ENCODE assay signal across 14 cellular contexts in the genomic region with DNA sequence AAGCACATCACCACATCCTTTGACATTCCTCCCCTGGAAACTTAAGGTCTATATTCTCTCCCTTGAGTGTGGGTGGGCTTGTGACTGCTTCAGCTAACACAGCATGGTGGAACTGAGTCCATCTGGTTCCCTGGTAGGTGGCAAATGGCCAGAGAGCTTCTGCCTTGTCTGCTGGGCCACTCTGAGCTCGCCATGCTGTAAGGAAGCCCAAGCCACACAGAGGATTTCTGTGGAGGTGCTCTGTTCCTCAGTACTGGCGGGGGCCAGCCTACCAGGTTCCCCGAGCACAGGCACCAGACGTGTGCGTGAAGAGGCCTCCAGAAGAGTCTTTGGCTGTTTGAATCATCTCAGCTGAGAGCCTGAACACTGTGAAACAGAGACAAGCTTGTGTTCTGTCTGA. TPM values are rescaled to one million over a fixed set of nuclear protein-coding genes. Genes with fewer than 3 reads are reported as not detected.
DNase-seq lines count a peak whose midpoint lies in the region; ATAC-seq and TF ChIP-seq lines count a peak whose summit lies in the region.
"Had no signal": no experiment of that assay in that cellular context is flagged by ENCODE, and none has a peak within 500 bp of the region (broad histone marks: within the 10 kb centered on the region; RNA-seq: fewer than 3 reads in every experiment).

No MANE protein-coding gene starts in this region.

- H3K27ac ChIP-seq in endodermal cell (ENCODE audit: low read depth, low read length) (no peak overlapping the region), sigmoid colon (no peak overlapping the region)
- H3K27ac ChIP-seq: C4-2B, GM23248 had no signal

- no peak overlapping the region for H3K27ac Mint-ChIP-seq in endodermal cell
- H3K27ac Mint-ChIP-seq: CD4-positive, alpha-beta memory T cell had no signal

- H3K36me3 ChIP-seq in endodermal cell (ENCODE audit: control insufficient read depth, insufficient read depth, low read length) (no peaks in the 10 kb centered on the region), sigmoid colon (no peaks in the 10 kb centered on the region)
- H3K36me3 ChIP-seq: BE2C had no signal

- H3K4me1 ChIP-seq in endodermal cell (ENCODE audit: control insufficient read depth, insufficient read depth, low read length) (no peaks in the 10 kb centered on the region), sigmoid colon (peaks cover 0 to 39% (median 28%) of the 10 kb centered on the region in 4 donors)

- intact Hi-C loops in cardiac septum (cut with DNase I) = no loop called here
- intact Hi-C loops in Right ventricle myocardium inferior (cut with DNase I) = no loop called here
- intact Hi-C loops in sigmoid colon (cut with DNase I) = no loop called here

- H3K27me3 ChIP-seq in endodermal cell (ENCODE audit: control insufficient read depth, insufficient read depth, low read length, poor library complexity, severe bottlenecking) (peaks cover 35% of the 10 kb centered on the region), sigmoid colon (no peaks in the 10 kb centered on the region)
- H3K27me3 ChIP-seq: BE2C had no signal

- TF ChIP-seq POLR2A in sigmoid colon (IDR thresholded peaks at IDR 0.05) = no peak

- DNase-seq in cardiac septum (ENCODE audit: low spot score) (peak; percentile 24), Right ventricle myocardium inferior (ENCODE audit: missing footprints) (no peak), endodermal cell (peak; percentile 33), sigmoid colon (peak; percentile 25), DMS53 (lab: John Stamatoyannopoulos, UW) (no peak), NCI-H2196 treated with DMSO at 0.1 percent for 48 hours (lab: John Stamatoyannopoulos, UW; ENCODE audit: unreplicated experiment) (no peak), SW480 (ENCODE audit: low spot score) (no peak)
- DNase-seq: BE2C; CD4-positive, alpha-beta memory T cell; GF-D8; GM23248; H7; IMR-90 had no signal

- ATAC-seq in Right ventricle myocardium inferior = no peak

- H3K4me3 ChIP-seq in endodermal cell (ENCODE audit: low read length) (no peak overlapping the region), sigmoid colon (no peak overlapping the region)
- H3K4me3 ChIP-seq: GM23248 had no signal

- no peaks in the 10 kb centered on the region for H3K36me3 Mint-ChIP-seq in endodermal cell (ENCODE audit: low read depth)
- H3K36me3 Mint-ChIP-seq: CD4-positive, alpha-beta memory T cell had no signal

- 90 to 97% methylated on average over 5 of the region's 5 CpGs for WGBS in endodermal cell (ENCODE audit: insufficient coverage in 1 of 2, insufficient read length in 1 of 2), 2 experiments
- 93 to 95% methylated on average over 5 of the region's 5 CpGs for WGBS in sigmoid colon, 2 donors

- no peaks in the 10 kb centered on the region for H3K9me3 Mint-ChIP-seq in endodermal cell

- no peak for TF ChIP-seq CTCF in endodermal cell (conservative IDR thresholded peaks at IDR 0.05)
- no peak for TF ChIP-seq CTCF in sigmoid colon (IDR thresholded peaks at IDR 0.05)

- no peak overlapping the region for H3K9ac ChIP-seq in endodermal cell (ENCODE audit: extremely low read depth, low read length, poor library complexity, severe bottlenecking)
- H3K9ac ChIP-seq: GM23248 had no signal

- TF ChIP-seq EP300 in sigmoid colon (IDR thresholded peaks at IDR 0.05) = no peak

- no peaks in the 10 kb centered on the region for H3K9me3 ChIP-seq in endodermal cell (ENCODE audit: control insufficient read depth, low read length)
- no peaks in the 10 kb centered on the region for H3K9me3 ChIP-seq in sigmoid colon
- H3K9me3 ChIP-seq: BE2C had no signal

- no peaks in the 10 kb centered on the region for H3K4me1 Mint-ChIP-seq in endodermal cell

- H3K27me3 Mint-ChIP-seq in endodermal cell (ENCODE audit: insufficient read depth) = peaks cover 43% of the 10 kb centered on the region

- H3K4me3 Mint-ChIP-seq in endodermal cell = no peak overlapping the region

RNA-seq across cellular contexts. Expression of gene PMEPA1, which starts 41.6 kb away (rescaled TPM):
- total RNA-seq in cardiac septum = 34.8 TPM
- total RNA-seq in Right ventricle myocardium inferior = 23.9 TPM
- total RNA-seq in endodermal cell = 10 to 100 TPM; 18.8 to 37.4 TPM
- polyA plus RNA-seq in endodermal cell (2013, experiment 1 of 2) = 56.8 TPM
- 65.5 TPM for polyA plus RNA-seq in endodermal cell (2013, experiment 2 of 2)
- total RNA-seq in sigmoid colon = 10 to 100 TPM in 1 of 4 donors, 1 to 10 TPM in 3; 3.9 to 23.3 (median 7.5) TPM
- polyA plus RNA-seq in sigmoid colon = 10 to 100 TPM in 1 of 3 donors, 1 to 10 TPM in 2; 3.6 to 16.8 (median 6.5) TPM

Comparison
In these comparisons a context has a peak if more than half of its experiments do, and no peak if none do; other contexts are left out.
1. DNase-seq: peak in cardiac septum (single experiment), endodermal cell (single experiment) and sigmoid colon (single experiment); none in Right ventricle myocardium inferior (single experiment), DMS53 (single experiment), NCI-H2196 treated with DMSO at 0.1 percent for 48 hours (single experiment) and SW480 (single experiment).